8 cellular contexts compared by ENCODE assay signal in genomic region chr1:221458430-221459156, GRCh38.
DNase-seq lines count a peak whose midpoint lies in the region; ATAC-seq and TF ChIP-seq lines count a peak whose summit lies in the region.

No MANE protein-coding gene starts in this region.

- ATAC-seq in sciatic nerve, result peak; percentile 89

- H3K27me3 Mint-ChIP-seq in activated naive CD4-positive, alpha-beta T cell treated with anti-CD3 and anti-CD28 coated beads, Interleukin-2, amount 10 ng/mL, durations not matched to agents 7 days and 5 days, result no peaks in the 10 kb centered on the region

- TF ChIP-seq CTCF in fibroblast of pulmonary artery (IDR thresholded peaks at IDR 0.05; ENCODE audit: low read length, missing control alignments), result no peak

- no peaks in the 10 kb centered on the region for H3K9me3 Mint-ChIP-seq in activated naive CD4-positive, alpha-beta T cell treated with anti-CD3 and anti-CD28 coated beads, Interleukin-2, amount 10 ng/mL, durations not matched to agents 7 days and 5 days

- CTCF ChIA-PET in activated naive CD4-positive, alpha-beta T cell treated with anti-CD3 and anti-CD28 coated beads, Interleukin-2, amount 10 ng/mL, durations not matched to agents 7 days and 5 days (lab: Charles Lee), result interaction anchor here (0.6 to 0.8 kb wide), 2 partner anchors 24 to 797 kb away, joined by 3 to 4 read pairs; no protein-coding TSS in a partner anchor

- H3K27ac Mint-ChIP-seq in activated naive CD4-positive, alpha-beta T cell treated with anti-CD3 and anti-CD28 coated beads, Interleukin-2, amount 10 ng/mL, durations not matched to agents 7 days and 5 days, result no peak overlapping the region

- H3K36me3 Mint-ChIP-seq in activated naive CD4-positive, alpha-beta T cell treated with anti-CD3 and anti-CD28 coated beads, Interleukin-2, amount 10 ng/mL, durations not matched to agents 7 days and 5 days, result no peaks in the 10 kb centered on the region

- intact Hi-C loops in sciatic nerve (cut with DNase I), result loop anchor here (5.0 kb wide), 1 partner anchor 1114 kb away; no protein-coding TSS in a partner anchor

- DNase-seq in GM04504 (ENCODE audit: low read depth), result peak; percentile 71
- peak; percentile 33 to 82 for DNase-seq in NCI-H524 (lab: John Stamatoyannopoulos, UW)
- peak; percentile 90 for DNase-seq in fibroblast of pulmonary artery (ENCODE audit: low read depth)
- DNase-seq in sciatic nerve (ENCODE audit: low spot score), result no peak
- DNase-seq in activated naive CD4-positive, alpha-beta T cell treated with anti-CD3 and anti-CD28 coated beads, Interleukin-2, amount 10 ng/mL, durations not matched to agents 7 days and 5 days, result no peak
- no peak for DNase-seq in stimulated activated CD4-positive, alpha-beta T cell treated with anti-CD3 and anti-CD28 coated beads, Interleukin-15, amount 100 ng/mL, for 24 hours
- no peak for DNase-seq in HuH-7 (ENCODE audit: low spot score)
- no peak for DNase-seq in G401 (ENCODE audit: low spot score)

- H3K4me3 Mint-ChIP-seq in activated naive CD4-positive, alpha-beta T cell treated with anti-CD3 and anti-CD28 coated beads, Interleukin-2, amount 10 ng/mL, durations not matched to agents 7 days and 5 days, result no peak overlapping the region

- in situ Hi-C loops in G401 (cut with HindIII; ENCODE audit: low sequenced_read_pairs), result no loop called here

- no peaks in the 10 kb centered on the region for H3K4me1 Mint-ChIP-seq in activated naive CD4-positive, alpha-beta T cell treated with anti-CD3 and anti-CD28 coated beads, Interleukin-2, amount 10 ng/mL, durations not matched to agents 7 days and 5 days

- H3K4me3 ChIP-seq in fibroblast of pulmonary artery (replicated peaks; ENCODE audit: low read depth, low read length), result no peak overlapping the region

Comparison
In these comparisons a context has a peak if more than half of its experiments do, and no peak if none do; other contexts are left out.
1. DNase-seq: peak in GM04504 (single experiment), NCI-H524 (2 of 2) and fibroblast of pulmonary artery (single experiment); none in sciatic nerve (single experiment), activated naive CD4-positive, alpha-beta T cell treated with anti-CD3 and anti-CD28 coated beads, Interleukin-2, amount 10 ng/mL, durations not matched to agents 7 days and 5 days (single experiment), stimulated activated CD4-positive, alpha-beta T cell treated with anti-CD3 and anti-CD28 coated beads, Interleukin-15, amount 100 ng/mL, for 24 hours (single experiment), HuH-7 (single experiment) and G401 (single experiment).